ENCODE assay signal across 8 cellular contexts in genomic region chr19:44891016-44891882, GRCh38. TPM values are rescaled to one million over a fixed set of nuclear protein-coding genes. Genes with fewer than 3 reads are reported as not detected.
DNase-seq lines count a peak whose midpoint lies in the region; ATAC-seq, FAIRE-seq and TF ChIP-seq lines count a peak whose summit lies in the region.

Gene TOMM40 (plus strand): TSS chr19:44891254. CDS start chr19:44891416, 162 bp downstream.

- H3K27me3 ChIP-seq in heart right ventricle: no peaks in the 10 kb centered on the region

- peak within 1 kb of the TSS; percentile 68 to 100 (median 85) for H3K4me3 ChIP-seq in heart right ventricle

- DNase-seq in activated CD4-positive, alpha-beta T cell treated with anti-CD3 and anti-CD28 coated beads for 24 hours (ENCODE audit: low read depth in 2 of 2): peak; percentile 99 to 100
- DNase-seq in activated CD4-positive, alpha-beta T cell treated with anti-CD3 and anti-CD28 coated beads, Interleukin-2, amount 50 U/mL, for 1 hour: no peak
- peak; percentile 100 for DNase-seq in NOMO-1 (lab: John Stamatoyannopoulos, UW; ENCODE audit: unreplicated experiment in 2 of 2)
- peak; percentile 55 for DNase-seq in activated naive CD4-positive, alpha-beta T cell treated with anti-CD3 and anti-CD28 coated beads, Interleukin-2, amount 10 ng/mL, durations not matched to agents 7 days and 5 days
- no peak for DNase-seq in heart right ventricle
- DNase-seq in renal cortical epithelial cell (ENCODE audit: low read depth): peak; percentile 99
- no peak for DNase-seq in urothelium cell line (ENCODE audit: low spot score)

- H3K4me3 Mint-ChIP-seq in activated naive CD4-positive, alpha-beta T cell treated with anti-CD3 and anti-CD28 coated beads, Interleukin-2, amount 10 ng/mL, durations not matched to agents 7 days and 5 days: peak within 1 kb of the TSS; percentile 95

- peak; percentile 64 for ATAC-seq in HG03135 (IDR thresholded peaks at IDR 0.05; ENCODE audit: unreplicated experiment)
- ATAC-seq in heart right ventricle: peak in 1 of 8 donors; percentile 86

- intact Hi-C loops in heart right ventricle (cut with DNase I): loop anchor here in 5 of 10 donors (2.0 to 10.0 kb wide), 3 partner anchors 44 to 284 kb away; partner anchors contain the start of genes NECTIN2 (in 5 of the 5), BLOC1S3 (in 1 of the 5) and TRAPPC6A (in 1 of the 5)

- H3K4me1 Mint-ChIP-seq in activated naive CD4-positive, alpha-beta T cell treated with anti-CD3 and anti-CD28 coated beads, Interleukin-2, amount 10 ng/mL, durations not matched to agents 7 days and 5 days: peaks cover 35% of the 10 kb centered on the region

- peaks cover 20% of the 10 kb centered on the region for H3K36me3 Mint-ChIP-seq in activated naive CD4-positive, alpha-beta T cell treated with anti-CD3 and anti-CD28 coated beads, Interleukin-2, amount 10 ng/mL, durations not matched to agents 7 days and 5 days

- TF ChIP-seq CTCF in heart right ventricle (IDR thresholded peaks at IDR 0.05): peak in 1 of 9 donors; percentile 18

- H3K9me3 Mint-ChIP-seq in activated naive CD4-positive, alpha-beta T cell treated with anti-CD3 and anti-CD28 coated beads, Interleukin-2, amount 10 ng/mL, durations not matched to agents 7 days and 5 days: no peaks in the 10 kb centered on the region

- no peak for FAIRE-seq in urothelium cell line (lab: Jason Lieb, UNC)

- H3K27ac ChIP-seq in heart right ventricle: peak within 1 kb of the TSS; percentile 81 to 98 (median 92)

- CTCF ChIA-PET in activated naive CD4-positive, alpha-beta T cell treated with anti-CD3 and anti-CD28 coated beads, Interleukin-2, amount 10 ng/mL, durations not matched to agents 7 days and 5 days (lab: Charles Lee): no interaction called here

- no peaks in the 10 kb centered on the region for H3K9me3 ChIP-seq in heart right ventricle

- H3K36me3 ChIP-seq in heart right ventricle: peaks cover 4 to 68% (median 40%) of the 10 kb centered on the region in 9 donors

- no peaks in the 10 kb centered on the region for H3K27me3 Mint-ChIP-seq in activated naive CD4-positive, alpha-beta T cell treated with anti-CD3 and anti-CD28 coated beads, Interleukin-2, amount 10 ng/mL, durations not matched to agents 7 days and 5 days

- WGBS in heart right ventricle, 2 donors: 0% methylated on average over 71 to 81 of the region's 81 CpGs

- H3K27ac Mint-ChIP-seq in activated naive CD4-positive, alpha-beta T cell treated with anti-CD3 and anti-CD28 coated beads, Interleukin-2, amount 10 ng/mL, durations not matched to agents 7 days and 5 days: peak within 1 kb of the TSS; percentile 93

- H3K4me1 ChIP-seq in heart right ventricle: peaks cover 13 to 28% (median 25%) of the 10 kb centered on the region in 9 donors

RNA-seq across cellular contexts. Expression of gene TOMM40, which starts in this region (rescaled TPM):
- 10 to 100 TPM; 37.8 to 66.2 (median 43.9) TPM for total RNA-seq in heart right ventricle
- 10 to 100 TPM; 45.6 to 77.5 TPM for polyA plus RNA-seq in heart right ventricle
- 65.9 and 71.9 TPM in 2 replicates for total RNA-seq in renal cortical epithelial cell

Comparison
In these comparisons a context has a peak if more than half of its experiments do, and no peak if none do; other contexts are left out.
1. DNase-seq: peak in activated CD4-positive, alpha-beta T cell treated with anti-CD3 and anti-CD28 coated beads for 24 hours (2 of 2), NOMO-1 (2 of 2), activated naive CD4-positive, alpha-beta T cell treated with anti-CD3 and anti-CD28 coated beads, Interleukin-2, amount 10 ng/mL, durations not matched to agents 7 days and 5 days (single experiment) and renal cortical epithelial cell (single experiment); none in activated CD4-positive, alpha-beta T cell treated with anti-CD3 and anti-CD28 coated beads, Interleukin-2, amount 50 U/mL, for 1 hour (single experiment), heart right ventricle (0 of 2) and urothelium cell line (single experiment).